ENCODE assay signal across 21 cellular contexts in the genomic region with DNA sequence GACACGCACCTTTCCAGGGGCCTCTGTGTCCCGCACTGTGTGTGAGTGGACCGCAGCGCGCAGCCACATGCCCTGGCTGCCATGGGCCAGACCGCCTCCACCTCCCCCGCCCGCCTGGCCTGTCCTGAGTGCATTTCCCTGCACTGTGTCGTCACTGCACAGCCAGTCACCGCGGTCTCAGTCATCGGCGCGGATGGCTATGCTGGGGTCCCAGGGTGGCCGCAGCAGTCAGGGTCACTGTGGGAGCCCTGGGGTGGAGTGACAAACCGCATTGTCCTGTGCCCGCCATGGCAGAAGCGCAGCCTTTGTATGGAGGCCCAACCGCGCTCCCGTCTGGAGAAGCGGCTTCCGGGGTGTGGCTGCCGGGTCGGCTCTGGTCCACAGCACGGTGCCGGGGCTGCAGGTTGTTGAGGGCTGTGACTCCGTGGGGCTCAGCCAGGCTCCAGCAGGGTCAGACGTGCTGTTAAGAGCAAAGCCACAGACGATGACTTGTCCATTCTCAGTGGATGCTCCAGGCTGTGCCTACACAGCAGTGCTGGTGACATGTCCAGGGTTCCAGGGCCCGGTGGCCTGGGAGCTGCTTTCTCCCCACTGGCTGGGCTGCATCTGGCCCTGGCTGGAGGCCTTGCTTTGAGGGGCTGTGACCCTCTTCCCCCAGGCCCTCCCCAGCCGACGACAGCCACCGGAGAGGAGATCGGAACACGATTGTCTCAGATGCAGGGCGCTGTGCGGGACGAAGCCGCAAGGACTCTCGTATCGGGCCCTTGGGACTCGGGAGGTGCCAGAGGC.
"Had no signal": no experiment of that assay in that cellular context is flagged by ENCODE, and none has a peak within 500 bp of the region (broad histone marks: within the 10 kb centered on the region; RNA-seq: fewer than 3 reads in every experiment).

No MANE protein-coding gene starts in this region.

- H3K9me3 ChIP-seq: Peyer's patch had no signal

- H3K9me3 Mint-ChIP-seq: activated CD4-positive, alpha-beta T cell treated with anti-CD3 and anti-CD28 coated beads, Interleukin-2, amount 10 ng/mL, durations not matched to agents 24 days and 14 days; activated naive CD4-positive, alpha-beta T cell treated with anti-CD3 and anti-CD28 coated beads, Interleukin-2, amount 10 ng/mL, durations not matched to agents 7 days and 5 days; activated naive CD8-positive, alpha-beta T cell treated with anti-CD3 and anti-CD28 coated beads for 36 hours; activated T-helper 17 cell treated with anti-CD3 and anti-CD28 coated beads, Interleukin-2, amount 50 U/mL, for 72 hours; WTC11 had no signal

- H3K27ac Mint-ChIP-seq: activated CD4-positive, alpha-beta T cell treated with anti-CD3 and anti-CD28 coated beads, Interleukin-2, amount 10 ng/mL, durations not matched to agents 24 days and 14 days; activated naive CD4-positive, alpha-beta T cell treated with anti-CD3 and anti-CD28 coated beads, Interleukin-2, amount 10 ng/mL, durations not matched to agents 7 days and 5 days; activated naive CD8-positive, alpha-beta T cell treated with anti-CD3 and anti-CD28 coated beads for 36 hours; activated T-helper 17 cell treated with anti-CD3 and anti-CD28 coated beads, Interleukin-2, amount 50 U/mL, for 72 hours; T-helper 17 cell had no signal

- H3K4me3 Mint-ChIP-seq: activated CD4-positive, alpha-beta T cell treated with anti-CD3 and anti-CD28 coated beads, Interleukin-2, amount 10 ng/mL, durations not matched to agents 24 days and 14 days; activated naive CD4-positive, alpha-beta T cell treated with anti-CD3 and anti-CD28 coated beads, Interleukin-2, amount 10 ng/mL, durations not matched to agents 7 days and 5 days; activated naive CD8-positive, alpha-beta T cell treated with anti-CD3 and anti-CD28 coated beads for 36 hours; activated T-helper 17 cell treated with anti-CD3 and anti-CD28 coated beads, Interleukin-2, amount 50 U/mL, for 72 hours; T-helper 17 cell; WTC11 had no signal

- DNase-seq: activated CD4-positive, alpha-beta T cell treated with anti-CD3 and anti-CD28 coated beads, Interleukin-2, amount 10 ng/mL, durations not matched to agents 24 days and 14 days; activated CD4-positive, alpha-beta T cell treated with anti-CD3 and anti-CD28 coated beads, Interleukin-2, amount 50 U/mL, for 48 hours; activated CD4-positive, CD25-positive, alpha-beta regulatory T cell treated with anti-CD3 and anti-CD28 coated beads, Interleukin-2, amount 50 U/mL, for 72 hours; activated gamma-delta T cell; activated naive CD4-positive, alpha-beta T cell treated with anti-CD3 and anti-CD28 coated beads, Interleukin-2, amount 10 ng/mL, durations not matched to agents 7 days and 5 days; activated naive CD8-positive, alpha-beta T cell treated with anti-CD3 and anti-CD28 coated beads for 36 hours; activated T-cell treated with anti-CD3 and anti-CD28 coated beads for 4 hours; activated T-cell treated with anti-CD3 and anti-CD28 coated beads, Interleukin-2, amount 50 U/mL, for 48 hours; central memory CD4-positive, alpha-beta T cell; Kasumi-1; NCI-H1105 treated with DMSO at 0.1 percent for 48 hours; NCI-H1436 treated with DMSO at 0.1 percent for 48 hours; NCI-H187; NCI-H2081; NCI-H524; Peyer's patch; SIG-M5; T-helper 17 cell; T-helper 9 cell had no signal

- H3K27ac ChIP-seq: Peyer's patch had no signal

- H3K27me3 ChIP-seq: Peyer's patch had no signal

- H3K27me3 Mint-ChIP-seq: activated CD4-positive, alpha-beta T cell treated with anti-CD3 and anti-CD28 coated beads, Interleukin-2, amount 10 ng/mL, durations not matched to agents 24 days and 14 days; activated naive CD8-positive, alpha-beta T cell treated with anti-CD3 and anti-CD28 coated beads for 36 hours; activated T-helper 17 cell treated with anti-CD3 and anti-CD28 coated beads, Interleukin-2, amount 50 U/mL, for 72 hours; T-helper 17 cell had no signal

- H3K4me3 ChIP-seq: Peyer's patch had no signal

- ATAC-seq: activated T-helper 17 cell treated with anti-CD3 and anti-CD28 coated beads, Interleukin-2, amount 50 U/mL, for 72 hours; T-helper 17 cell; WTC11 had no signal

- H3K4me1 Mint-ChIP-seq: activated naive CD4-positive, alpha-beta T cell treated with anti-CD3 and anti-CD28 coated beads, Interleukin-2, amount 10 ng/mL, durations not matched to agents 7 days and 5 days; activated naive CD8-positive, alpha-beta T cell treated with anti-CD3 and anti-CD28 coated beads for 36 hours; activated T-helper 17 cell treated with anti-CD3 and anti-CD28 coated beads, Interleukin-2, amount 50 U/mL, for 72 hours had no signal
